ENCODE assay signal across 8 cellular contexts in the genomic region with DNA sequence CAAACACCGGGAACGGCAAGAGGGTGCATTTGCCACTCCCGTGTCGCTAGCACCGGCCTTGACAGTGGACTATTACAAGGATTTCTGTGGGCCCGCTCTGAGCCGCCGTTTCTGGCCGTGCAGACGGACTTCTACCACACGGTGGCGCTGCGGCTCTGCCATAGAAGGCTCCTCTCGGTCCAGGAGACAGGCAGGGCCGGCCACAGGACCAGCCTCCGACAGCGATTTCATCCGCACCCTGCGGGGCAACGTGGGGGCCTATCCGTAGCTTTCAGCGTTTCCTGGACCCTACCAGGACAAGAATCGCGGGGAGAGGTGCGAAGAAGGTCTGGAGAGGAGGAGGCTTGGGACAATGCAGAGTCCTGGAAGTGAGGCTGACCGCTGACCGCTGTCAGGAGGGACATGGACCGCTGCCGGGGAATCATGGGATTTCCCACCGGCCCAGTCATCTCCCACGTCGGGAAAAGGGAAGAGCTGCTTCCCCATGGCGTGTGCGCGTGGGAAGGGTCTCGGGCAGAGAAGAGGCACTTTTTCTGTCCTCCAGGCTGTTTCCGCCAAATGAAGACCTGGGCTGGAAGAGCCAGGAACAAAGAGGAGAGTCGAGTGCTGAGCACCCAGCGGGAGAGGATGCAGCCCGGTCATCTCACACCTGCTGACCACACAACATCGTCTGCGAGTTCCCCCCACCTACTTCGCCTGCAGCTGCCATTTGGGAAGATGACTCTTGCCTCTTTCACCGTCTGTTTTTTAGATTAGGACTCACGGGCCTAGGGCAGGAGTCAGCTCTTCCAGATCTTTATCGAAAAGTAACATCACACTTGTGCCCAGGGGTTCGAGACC. TPM values are rescaled to one million over a fixed set of nuclear protein-coding genes. Genes with fewer than 3 reads are reported as not detected.
DNase-seq lines count a peak whose midpoint lies in the region; ATAC-seq, FAIRE-seq and TF ChIP-seq lines count a peak whose summit lies in the region.

No MANE protein-coding gene starts in this region.

- H3K9ac ChIP-seq in iPS-18a (ENCODE audit: low read length) (no peak overlapping the region), skeletal muscle satellite cell (ENCODE audit: low read depth, low read length) (peak overlapping the region; percentile 21)

- H3K27ac ChIP-seq in body of pancreas (no peak overlapping the region), iPS-18a (ENCODE audit: low read length) (no peak overlapping the region)

- 25 to 32% methylated on average over 30 to 46 of the region's 47 CpGs for WGBS in body of pancreas, 2 donors

- H3K27me3 ChIP-seq in body of pancreas, result no peaks in the 10 kb centered on the region
- H3K27me3 ChIP-seq in iPS-18a (ENCODE audit: control insufficient read depth, insufficient read depth, low read length), result peaks cover 6% of the 10 kb centered on the region
- H3K27me3 ChIP-seq in skeletal muscle satellite cell (ENCODE audit: control insufficient read depth, insufficient read depth, low read length), result no peaks in the 10 kb centered on the region

- TF ChIP-seq CTCF in body of pancreas (IDR thresholded peaks at IDR 0.05), result peak; percentile 90 to 97 (median 92)

- peak; percentile 42 for FAIRE-seq in G401.6 (lab: Jason Lieb, UNC)

- peak; percentile 77 for ATAC-seq in HG02763 (IDR thresholded peaks at IDR 0.05; ENCODE audit: unreplicated experiment)
- ATAC-seq in body of pancreas, result peak; percentile 94
- ATAC-seq in HG03097 (IDR thresholded peaks at IDR 0.05; ENCODE audit: low FRiP score, unreplicated experiment), result no peak

- intact Hi-C loops in body of pancreas (cut with DNase I), result no loop called here

- DNase-seq in NCI-H2107 (lab: John Stamatoyannopoulos, UW) (peak; percentile 73), UCSD-AML1 (lab: John Stamatoyannopoulos, UW; ENCODE audit: unreplicated experiment) (peak; percentile 85), body of pancreas (peak; percentile 90 to 93 (median 92))

- H3K36me3 ChIP-seq in body of pancreas (replicated peaks in 1 of 2; ENCODE audit: insufficient read depth in 1 of 2, low read depth in 2 of 2), result no peaks in the 10 kb centered on the region
- H3K36me3 ChIP-seq in iPS-18a (ENCODE audit: control insufficient read depth, low read depth, low read length), result no peaks in the 10 kb centered on the region
- no peaks in the 10 kb centered on the region for H3K36me3 ChIP-seq in skeletal muscle satellite cell (ENCODE audit: insufficient read depth, low read length)

- no peak for TF ChIP-seq POLR2A in body of pancreas (IDR thresholded peaks at IDR 0.05)

- peaks cover 10% of the 10 kb centered on the region for H3K4me1 ChIP-seq in body of pancreas
- H3K4me1 ChIP-seq in iPS-18a (ENCODE audit: control insufficient read depth, low read depth, low read length), result no peaks in the 10 kb centered on the region
- peaks cover 20% of the 10 kb centered on the region for H3K4me1 ChIP-seq in skeletal muscle satellite cell (ENCODE audit: control insufficient read depth, insufficient read depth, low read length)

- no peaks in the 10 kb centered on the region for H3K9me3 ChIP-seq in body of pancreas
- no peaks in the 10 kb centered on the region for H3K9me3 ChIP-seq in iPS-18a (ENCODE audit: control insufficient read depth, low read depth, low read length)
- no peaks in the 10 kb centered on the region for H3K9me3 ChIP-seq in skeletal muscle satellite cell (replicated peaks; ENCODE audit: low read length)

- H3K4me3 ChIP-seq in body of pancreas, result no peak overlapping the region
- peak overlapping the region; percentile 42 for H3K4me3 ChIP-seq in iPS-18a (ENCODE audit: low read length)
- peak overlapping the region; percentile 59 for H3K4me3 ChIP-seq in skeletal muscle satellite cell (ENCODE audit: low read length)

- peak overlapping the region; percentile 79 for H3K4me2 ChIP-seq in skeletal muscle satellite cell (ENCODE audit: low read length)

RNA-seq across cellular contexts. Expression of a gene that starts 35.5 kb away (rescaled TPM):
- 10 to 100 TPM; 30.3 to 30.9 TPM for total RNA-seq in body of pancreas
- not detected in 2 replicates for total RNA-seq in skeletal muscle satellite cell (2012; rRNA removed)

Comparison
In these comparisons a context has a peak if more than half of its experiments do, and no peak if none do; other contexts are left out.
1. H3K4me3 ChIP-seq: peak in iPS-18a (single experiment) and skeletal muscle satellite cell (single experiment); none in body of pancreas (0 of 2).
2. Peak in every context shown above with its lines, with median percentiles within 50 percentile points of each other: DNase-seq.